29 cellular contexts compared by ENCODE assay signal in genomic region chr4:13067077-13067476, GRCh38.
"Had no signal": no experiment of that assay in that cellular context is flagged by ENCODE, and none has a peak within 500 bp of the region (broad histone marks: within the 10 kb centered on the region; RNA-seq: fewer than 3 reads in every experiment).

No MANE protein-coding gene starts in this region.

- H3K79me2 ChIP-seq: hepatocyte had no signal

- H3K36me3 ChIP-seq: colonic mucosa, esophagus muscularis mucosa, esophagus squamous epithelium, gastrocnemius medialis, gastroesophageal sphincter, heart left ventricle, heart right ventricle had no signal

- H3K27ac ChIP-seq: colonic mucosa, coronary artery, dorsolateral prefrontal cortex, epithelial cell of prostate, esophagus muscularis mucosa, esophagus squamous epithelium, foreskin keratinocyte, gastrocnemius medialis, gastroesophageal sphincter, heart left ventricle, heart right ventricle, hepatocyte had no signal

- FAIRE-seq: endometrium, endothelial cell of umbilical vein, frontal cortex had no signal

- H3K4me3 Mint-ChIP-seq: dendritic cell treated with granulocyte-macrophage colony-stimulating factor and Interleukin-4, amounts not matched to agents 40 ng/mL and 50 ng/mL, for 4 days; effector memory CD8-positive, alpha-beta T cell; endodermal cell had no signal

- H3K27ac Mint-ChIP-seq: dendritic cell treated with granulocyte-macrophage colony-stimulating factor and Interleukin-4, amounts not matched to agents 40 ng/mL and 50 ng/mL, for 4 days; effector memory CD8-positive, alpha-beta T cell; endodermal cell had no signal

- H3K27me3 ChIP-seq: colonic mucosa, dorsolateral prefrontal cortex, esophagus muscularis mucosa, esophagus squamous epithelium, foreskin keratinocyte, gastrocnemius medialis, gastroesophageal sphincter, heart left ventricle, heart right ventricle, hepatocyte had no signal

- H3K4me2 ChIP-seq: hepatocyte had no signal

- DNase-seq: colonic mucosa; cortex of kidney; dermis blood vessel endothelial cell; dorsolateral prefrontal cortex; effector CD4-positive, alpha-beta T cell; effector CD8-positive, alpha-beta T cell; effector memory CD4-positive, alpha-beta T cell; effector memory CD8-positive, alpha-beta T cell; endodermal cell; erythroblast; esophagus squamous epithelium; foreskin fibroblast; foreskin keratinocyte; foreskin melanocyte; gastrocnemius medialis; glutamatergic neuron; head of caudate nucleus; heart left ventricle; heart right ventricle had no signal

- ATAC-seq: effector memory CD8-positive, alpha-beta T cell; esophagus mucosa; foreskin keratinocyte; gastrocnemius medialis; gastroesophageal sphincter; heart left ventricle; heart right ventricle had no signal

- H3K4me1 Mint-ChIP-seq: endodermal cell had no signal

- H3K4me3 ChIP-seq: colonic mucosa, coronary artery, dorsolateral prefrontal cortex, esophagus muscularis mucosa, esophagus squamous epithelium, gastrocnemius medialis, gastroesophageal sphincter, heart left ventricle, heart right ventricle, hepatocyte had no signal

- H3K4me1 ChIP-seq: colonic mucosa, esophagus muscularis mucosa, esophagus squamous epithelium, foreskin keratinocyte, gastrocnemius medialis, gastroesophageal sphincter, heart left ventricle, heart right ventricle had no signal

- H3K9me3 ChIP-seq: colonic mucosa, esophagus muscularis mucosa, esophagus squamous epithelium, gastrocnemius medialis, gastroesophageal sphincter had no signal

- H2AFZ ChIP-seq: hepatocyte had no signal

- H3K27me3 Mint-ChIP-seq: dendritic cell treated with granulocyte-macrophage colony-stimulating factor and Interleukin-4, amounts not matched to agents 40 ng/mL and 50 ng/mL, for 4 days; effector memory CD8-positive, alpha-beta T cell had no signal
